8 cellular contexts compared by ENCODE assay signal in genomic region chr3:3573341-3573740, GRCh38.
"Had no signal": no experiment of that assay in that cellular context is flagged by ENCODE, and none has a peak within 500 bp of the region (broad histone marks: within the 10 kb centered on the region; RNA-seq: fewer than 3 reads in every experiment).

No MANE protein-coding gene starts in this region.

- H2AFZ ChIP-seq: GM23338 had no signal

- H3K36me3 Mint-ChIP-seq: IgD-negative memory B cell had no signal

- H3K27me3 Mint-ChIP-seq: IgD-negative memory B cell had no signal

- H3K27ac Mint-ChIP-seq: GM23338, H9, IgD-negative memory B cell had no signal

- ATAC-seq: GM23338, HepG2 had no signal

- H3K4me3 Mint-ChIP-seq: GM23338, H9, IgD-negative memory B cell had no signal

- FAIRE-seq: H1, H54, HepG2 had no signal

- H3K4me1 Mint-ChIP-seq: GM23338, H9, IgD-negative memory B cell had no signal

- H3K9me3 Mint-ChIP-seq: H9, IgD-negative memory B cell had no signal

- H3K4me3 ChIP-seq: GM23338 had no signal

- H3K27ac ChIP-seq: HL-60 had no signal

- DNase-seq: H9, HCEC 1CT had no signal

- H3K4me2 ChIP-seq: GM23338 had no signal
